ENCODE assay signal across 1 cellular context in genomic region chr14:38089123-38089522, GRCh38.
A peak's percentile ranks its signal among the peaks of the same experiment; 100 is the strongest.
TF ChIP-seq lines count a peak whose summit lies in the region.

No MANE protein-coding gene starts in this region.

TF ChIP-seq in IMR-90, 13 proteins besides CTCF, POLR2A, EP300 and RAD21 (continued from another document):
- peak; percentile 76 for TF ChIP-seq CEBPB (IDR thresholded peaks at IDR 0.05; ENCODE audit: low read depth, low read length)
